ENCODE assay signal across 29 cellular contexts in the genomic region with DNA sequence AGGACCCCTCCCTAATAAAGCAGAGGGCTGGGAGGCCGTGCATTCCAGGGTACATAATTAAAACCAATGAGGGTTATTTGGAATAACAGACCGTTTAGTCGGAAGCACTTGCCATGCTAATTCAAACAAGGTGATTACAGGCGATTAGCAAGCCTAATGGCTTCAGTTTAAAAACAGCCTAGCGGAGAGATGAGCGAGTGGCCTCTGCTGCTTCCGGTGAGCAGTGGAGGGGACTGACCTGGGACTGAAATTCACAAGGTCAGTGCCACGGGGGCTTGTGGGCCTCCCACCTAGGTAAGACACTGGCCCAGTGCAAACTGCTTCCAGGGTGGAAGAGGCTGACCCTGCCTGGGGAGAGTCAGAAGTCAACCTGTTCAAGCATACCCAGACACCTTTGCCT. TPM values are rescaled to one million over a fixed set of nuclear protein-coding genes. Genes with fewer than 3 reads are reported as not detected.
DNase-seq lines count a peak whose midpoint lies in the region; ATAC-seq and TF ChIP-seq lines count a peak whose summit lies in the region.
"Had no signal": no experiment of that assay in that cellular context is flagged by ENCODE, and none has a peak within 500 bp of the region (broad histone marks: within the 10 kb centered on the region; RNA-seq: fewer than 3 reads in every experiment).

No MANE protein-coding gene starts in this region.

- H3K9ac ChIP-seq in neuronal stem cell (ENCODE audit: low read depth, low read length, poor library complexity) (no peak overlapping the region), colonic mucosa (ENCODE audit: low read depth in 2 of 2, low read length in 2 of 2) (no peak overlapping the region)

- CTCF ChIA-PET in WTC11 (lab: Charles Lee) (interaction anchor here (1.4 kb wide), 1 partner anchor 190 kb away, joined by 3 read pairs; no protein-coding TSS in a partner anchor), Caco-2 (lab: Charles Lee) (no interaction called here)

- H3K4me3 ChIP-seq in neuronal stem cell (ENCODE audit: low read length in 2 of 2) (no peak overlapping the region), colonic mucosa (no peak overlapping the region), Caco-2 (ENCODE audit: low read depth, low read length) (no peak overlapping the region)
- H3K4me3 ChIP-seq: GM12878, Peyer's patch, SK-N-MC had no signal

- intact Hi-C loops in colonic mucosa (cut with DNase I) (no loop called here), Caco-2 (cut with micrococcal nuclease; ENCODE audit: unreplicated experiment) (no loop called here)

- BruUV-seq in Caco-2 (replicated peaks; lab: Mats Ljungman, UMichigan): no TSS peak

- H3K27me3 Mint-ChIP-seq in WTC11 (ENCODE audit: low read depth) (no peaks in the 10 kb centered on the region), Caco-2 (ENCODE audit: insufficient read depth, unreplicated experiment) (peaks cover 11% of the 10 kb centered on the region)

- POLR2A ChIA-PET in WTC11 (lab: Charles Lee) (no interaction called here), Caco-2 (lab: Charles Lee) (no interaction called here)

- H3K4me1 ChIP-seq in neuronal stem cell (ENCODE audit: control insufficient read depth in 2 of 2, insufficient read depth in 1 of 2, low read depth in 1 of 2, low read length in 2 of 2) (peaks cover 0 to 7% of the 10 kb centered on the region in 2 donors), colonic mucosa (no peaks in the 10 kb centered on the region), Caco-2 (no peaks in the 10 kb centered on the region)
- H3K4me1 ChIP-seq: BE2C, Peyer's patch had no signal

- H3K79me1 ChIP-seq in neuronal stem cell (ENCODE audit: low read depth, low read length): no peaks in the 10 kb centered on the region

- H3K36me3 ChIP-seq in neuronal stem cell (replicated peaks in 1 of 2; ENCODE audit: control insufficient read depth in 2 of 2, insufficient read depth in 2 of 2, low read length in 2 of 2): no peaks in the 10 kb centered on the region
- no peaks in the 10 kb centered on the region for H3K36me3 ChIP-seq in colonic mucosa
- no peaks in the 10 kb centered on the region for H3K36me3 ChIP-seq in Caco-2 (ENCODE audit: control insufficient read depth, insufficient read depth, low read length)
- H3K36me3 ChIP-seq: BE2C, Peyer's patch had no signal

- peak overlapping the region; percentile 62 for H3K18ac ChIP-seq in neuronal stem cell (ENCODE audit: low read length)

- peak; percentile 12 for DNase-seq in NCI-H1436 (lab: John Stamatoyannopoulos, UW)
- DNase-seq in NCI-H1436 treated with DMSO at 0.1 percent for 48 hours (lab: John Stamatoyannopoulos, UW): no peak
- peak; percentile 37 for DNase-seq in NCI-H748 treated with DMSO at 0.1 percent for 48 hours (lab: John Stamatoyannopoulos, UW)
- DNase-seq in WTC11 (ENCODE audit: low spot score): no peak
- no peak for DNase-seq in neuronal stem cell (ENCODE audit: low spot score)
- DNase-seq in colonic mucosa: no peak
- DNase-seq in Caco-2: no peak
- DNase-seq: ACHN, BE2C, DMS79, EL, GDM1, H7, Kasumi-1, MV-4-11, NCI-H1694 treated with DMSO at 0.1 percent for 48 hours, NCI-H2081, NCI-H2227 treated with DMSO at 0.1 percent for 48 hours, NCI-H526 treated with DMSO at 0.1 percent for 48 hours, OCI-M1, Peyer's patch, SHP77 treated with DMSO at 0.1 percent for 48 hours had no signal

- H3K27me3 ChIP-seq in neuronal stem cell (ENCODE audit: control insufficient read depth in 3 of 3, insufficient read depth in 3 of 3, low read depth in 1 of 3, low read length in 3 of 3) (peaks cover 0 to 19% (median 0%) of the 10 kb centered on the region in 3 experiments), colonic mucosa (no peaks in the 10 kb centered on the region), Caco-2 (replicated peaks; ENCODE audit: control insufficient read depth, insufficient read depth, low read length) (no peaks in the 10 kb centered on the region)
- H3K27me3 ChIP-seq: BE2C, Peyer's patch had no signal

- no peak overlapping the region for H3K23ac ChIP-seq in neuronal stem cell (ENCODE audit: low read depth, low read length, poor library complexity)

- no peaks in the 10 kb centered on the region for H3K9me3 Mint-ChIP-seq in WTC11
- no peaks in the 10 kb centered on the region for H3K9me3 Mint-ChIP-seq in Caco-2 (ENCODE audit: unreplicated experiment)
- H3K9me3 Mint-ChIP-seq: T-helper 1 cell treated with Interleukin-12 subunit alpha and Interleukin-12 subunit beta and Interleukin-4 antibody, amounts not matched to agents 30 μg/mL and 1 μg/mL, for 36 hours had no signal

- no peak overlapping the region for H2AK5ac ChIP-seq in neuronal stem cell (ENCODE audit: low read depth, low read length)

- no peak overlapping the region for H4K91ac ChIP-seq in neuronal stem cell (ENCODE audit: low read depth, low read length, poor library complexity)

- H3K14ac ChIP-seq in neuronal stem cell (ENCODE audit: low read length): no peak overlapping the region

- no peak overlapping the region for H3K27ac Mint-ChIP-seq in WTC11
- no peak overlapping the region for H3K27ac Mint-ChIP-seq in Caco-2 (ENCODE audit: unreplicated experiment)
- H3K27ac Mint-ChIP-seq: T-helper 1 cell treated with Interleukin-12 subunit alpha and Interleukin-12 subunit beta and Interleukin-4 antibody, amounts not matched to agents 30 μg/mL and 1 μg/mL, for 36 hours had no signal

- no peak overlapping the region for H2AFZ ChIP-seq in neuronal stem cell (ENCODE audit: low read length)

- ATAC-seq in WTC11: peak; percentile 50
- ATAC-seq in GM21717 (IDR thresholded peaks at IDR 0.05; ENCODE audit: unreplicated experiment): no peak
- ATAC-seq: GM12878, HepG2 had no signal

- H2BK120ac ChIP-seq in neuronal stem cell (ENCODE audit: low read depth, low read length): no peak overlapping the region

- H3K4me3 Mint-ChIP-seq in WTC11 (no peak overlapping the region), Caco-2 (ENCODE audit: unreplicated experiment) (no peak overlapping the region)
- H3K4me3 Mint-ChIP-seq: T-helper 1 cell treated with Interleukin-12 subunit alpha and Interleukin-12 subunit beta and Interleukin-4 antibody, amounts not matched to agents 30 μg/mL and 1 μg/mL, for 36 hours had no signal

- H3K9me3 ChIP-seq in neuronal stem cell (replicated peaks in 1 of 2; ENCODE audit: control insufficient read depth in 2 of 2, insufficient read depth in 1 of 2, low read depth in 1 of 2, low read length in 2 of 2) (peaks cover 0 to 2% of the 10 kb centered on the region in 2 donors), colonic mucosa (no peaks in the 10 kb centered on the region), Caco-2 (no peaks in the 10 kb centered on the region)
- H3K9me3 ChIP-seq: BE2C, Peyer's patch had no signal

- TF ChIP-seq CTCF in WTC11 (IDR thresholded peaks at IDR 0.05) (no peak), colonic mucosa (IDR thresholded peaks at IDR 0.05) (no peak), Caco-2 (IDR thresholded peaks at IDR 0.05; ENCODE audit: insufficient read depth in 1 of 2, low read depth in 1 of 2, low read length in 1 of 2, severe bottlenecking in 1 of 2, unreplicated experiment in 1 of 2) (no peak)

- no peak overlapping the region for H3K4me2 ChIP-seq in neuronal stem cell (ENCODE audit: insufficient read depth, low read length, poor library complexity, severe bottlenecking)

- H3K4ac ChIP-seq in neuronal stem cell (ENCODE audit: low read length): no peak overlapping the region

- no peak overlapping the region for H4K8ac ChIP-seq in neuronal stem cell (ENCODE audit: low read depth, low read length)

- H2BK15ac ChIP-seq in neuronal stem cell (ENCODE audit: low read length): no peak overlapping the region

- H3K4me1 Mint-ChIP-seq in WTC11 (peaks cover 21% of the 10 kb centered on the region), Caco-2 (ENCODE audit: low read depth, unreplicated experiment) (no peaks in the 10 kb centered on the region)

- no peak overlapping the region for H2BK12ac ChIP-seq in neuronal stem cell (ENCODE audit: low read length)

- WGBS in neuronal stem cell (ENCODE audit: extremely low coverage in 2 of 2, insufficient read length in 2 of 2, insufficient replicate concordance in 1 of 2), 2 donors: no CpG with 5 or more reads among the region's 8 CpGs

- H3K27ac ChIP-seq in neuronal stem cell (replicated peaks; ENCODE audit: low read length) (no peak overlapping the region), colonic mucosa (no peak overlapping the region)
- H3K27ac ChIP-seq: 22Rv1, Peyer's patch, SK-N-MC had no signal

- H2BK5ac ChIP-seq in neuronal stem cell (ENCODE audit: low read length): no peak overlapping the region

- H3K36me3 Mint-ChIP-seq in WTC11: no peaks in the 10 kb centered on the region
- H3K36me3 Mint-ChIP-seq in Caco-2 (ENCODE audit: insufficient read depth, unreplicated experiment): no peaks in the 10 kb centered on the region

TF ChIP-seq in WTC11, 78 proteins besides CTCF, POLR2A, EP300 and RAD21 (continues in another document):
- TF ChIP-seq JAZF1 (CRISPR knock-in tag; IDR thresholded peaks at IDR 0.05) (no peak), ZNF671 (CRISPR knock-in tag; IDR thresholded peaks at IDR 0.05) (no peak), AR (CRISPR knock-in tag; IDR thresholded peaks at IDR 0.05) (no peak)

RNA-seq across cellular contexts. Expression of gene ALX4, which starts 56.8 kb away (rescaled TPM):
- not detected in 3 replicates for total RNA-seq in WTC11 (2021)
- not detected for polyA plus RNA-seq in neuronal stem cell (2013, experiment 1 of 2)
- 0.01 TPM for polyA plus RNA-seq in neuronal stem cell (2013, experiment 2 of 2)
- not detected for total RNA-seq in colonic mucosa
- total RNA-seq in Caco-2 (2022): 0.05 TPM in 1 of 2 replicates, not detected in the other
- total RNA-seq: GM12878, H7, HepG2, HT1080, Peyer's patch had no signal
- polyA plus RNA-seq: GM12878, HepG2 had no signal

Comparison
In these comparisons a context has a peak if more than half of its experiments do, and no peak if none do; other contexts are left out.
1. DNase-seq: peak in NCI-H1436 (single experiment) and NCI-H748 treated with DMSO at 0.1 percent for 48 hours (single experiment); none in NCI-H1436 treated with DMSO at 0.1 percent for 48 hours (single experiment), WTC11 (single experiment), neuronal stem cell (single experiment), colonic mucosa (single experiment) and Caco-2 (0 of 2).